In the genomic region with DNA sequence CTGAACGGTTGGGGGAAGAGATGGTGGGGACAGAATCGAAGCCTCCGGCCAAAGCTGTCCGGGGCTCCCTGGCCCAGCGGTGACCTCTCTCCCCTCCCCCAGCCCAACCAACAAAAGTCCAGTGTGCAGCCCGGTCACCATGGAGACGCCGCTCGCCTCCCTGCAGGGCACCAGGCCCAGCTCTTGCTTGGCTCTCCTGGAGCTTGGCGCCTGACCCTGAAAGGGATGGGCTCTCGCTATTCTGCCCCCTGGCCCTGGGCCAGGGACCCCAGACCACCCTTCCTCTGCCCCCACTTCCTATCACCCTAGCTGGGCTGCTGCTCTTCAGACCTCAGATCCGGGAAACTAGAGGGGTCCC, we compare ENCODE assay signal across 8 cellular contexts. TPM values are rescaled to one million over a fixed set of nuclear protein-coding genes. Genes with fewer than 3 reads are reported as not detected.
DNase-seq lines count a peak whose midpoint lies in the region; ATAC-seq and TF ChIP-seq lines count a peak whose summit lies in the region.

No MANE protein-coding gene starts in this region.

- peak overlapping the region; percentile 58 for H3K4me3 Mint-ChIP-seq in activated T-cell treated with anti-CD3 and anti-CD28 coated beads, Interleukin-2, amount 50 U/mL, for 4 hours
- H3K4me3 Mint-ChIP-seq in activated naive CD8-positive, alpha-beta T cell treated with anti-CD3 and anti-CD28 coated beads for 36 hours, result peak overlapping the region; percentile 72

- peaks cover 46% of the 10 kb centered on the region for H3K27me3 ChIP-seq in suprapubic skin

- ATAC-seq in activated T-cell treated with anti-CD3 and anti-CD28 coated beads, Interleukin-2, amount 50 U/mL, for 4 hours, result no peak
- ATAC-seq in HG03460 (IDR thresholded peaks at IDR 0.05; ENCODE audit: unreplicated experiment) (no peak), HG02884 (IDR thresholded peaks at IDR 0.05; ENCODE audit: unreplicated experiment) (no peak)

- TF ChIP-seq EP300 in suprapubic skin (IDR thresholded peaks at IDR 0.05), result no peak

- TF ChIP-seq POLR2A in suprapubic skin (IDR thresholded peaks at IDR 0.05), result no peak

- no peak for DNase-seq in activated T-cell treated with anti-CD3 and anti-CD28 coated beads, Interleukin-2, amount 50 U/mL, for 4 hours
- DNase-seq in activated T-cell treated with anti-CD3 and anti-CD28 coated beads, Interleukin-2, amount 50 U/mL, for 48 hours, result no peak
- DNase-seq in activated naive CD8-positive, alpha-beta T cell treated with anti-CD3 and anti-CD28 coated beads for 36 hours, result no peak
- DNase-seq in inferior parietal cortex (ENCODE audit: extremely low spot score) (peak; percentile 65), suprapubic skin (ENCODE audit: low spot score in 2 of 2) (no peak), GM10266 (ENCODE audit: extremely low spot score) (no peak)

- H3K4me1 ChIP-seq in suprapubic skin, result peaks cover 40% of the 10 kb centered on the region

- H3K27ac ChIP-seq in suprapubic skin, result no peak overlapping the region

- peaks cover 14% of the 10 kb centered on the region for H3K27me3 Mint-ChIP-seq in activated T-cell treated with anti-CD3 and anti-CD28 coated beads, Interleukin-2, amount 50 U/mL, for 4 hours (ENCODE audit: low read depth)
- H3K27me3 Mint-ChIP-seq in activated naive CD8-positive, alpha-beta T cell treated with anti-CD3 and anti-CD28 coated beads for 36 hours, result peaks cover 12% of the 10 kb centered on the region

- no peaks in the 10 kb centered on the region for H3K9me3 ChIP-seq in suprapubic skin

- WGBS in suprapubic skin, result 60% methylated on average over 1 of the region's 12 CpGs

- H3K4me3 ChIP-seq in suprapubic skin, result peak overlapping the region; percentile 76

- no peaks in the 10 kb centered on the region for H3K36me3 ChIP-seq in suprapubic skin

- H3K4me1 Mint-ChIP-seq in activated T-cell treated with anti-CD3 and anti-CD28 coated beads, Interleukin-2, amount 50 U/mL, for 4 hours (ENCODE audit: low read depth), result peaks cover 9% of the 10 kb centered on the region
- peaks cover 20% of the 10 kb centered on the region for H3K4me1 Mint-ChIP-seq in activated naive CD8-positive, alpha-beta T cell treated with anti-CD3 and anti-CD28 coated beads for 36 hours

- TF ChIP-seq CTCF in suprapubic skin (IDR thresholded peaks at IDR 0.05), result no peak
- no peak for TF ChIP-seq CTCF in GM10266 (IDR thresholded peaks at IDR 0.05; ENCODE audit: control insufficient read depth, insufficient read depth, low read depth, missing control alignments)

- no peaks in the 10 kb centered on the region for H3K9me3 Mint-ChIP-seq in activated T-cell treated with anti-CD3 and anti-CD28 coated beads, Interleukin-2, amount 50 U/mL, for 4 hours
- H3K9me3 Mint-ChIP-seq in activated naive CD8-positive, alpha-beta T cell treated with anti-CD3 and anti-CD28 coated beads for 36 hours, result no peaks in the 10 kb centered on the region

- no peaks in the 10 kb centered on the region for H3K36me3 Mint-ChIP-seq in activated T-cell treated with anti-CD3 and anti-CD28 coated beads, Interleukin-2, amount 50 U/mL, for 4 hours (ENCODE audit: insufficient read depth)
- H3K36me3 Mint-ChIP-seq in activated naive CD8-positive, alpha-beta T cell treated with anti-CD3 and anti-CD28 coated beads for 36 hours, result no peaks in the 10 kb centered on the region

- no peak overlapping the region for H3K27ac Mint-ChIP-seq in activated naive CD8-positive, alpha-beta T cell treated with anti-CD3 and anti-CD28 coated beads for 36 hours

RNA-seq across cellular contexts. Expression of a gene that starts 1.3 kb away (rescaled TPM):
- total RNA-seq in activated T-cell treated with anti-CD3 and anti-CD28 coated beads, Interleukin-2, amount 50 U/mL, for 4 hours, result 10 to 100 TPM; 23.8 to 34.7 (median 28.2) TPM
- 10 to 100 TPM; 22.3 to 25.3 TPM for total RNA-seq in activated naive CD8-positive, alpha-beta T cell treated with anti-CD3 and anti-CD28 coated beads for 36 hours
- 10 to 100 TPM; 10.0 to 30.9 (median 15.8) TPM for total RNA-seq in suprapubic skin

RNA-seq across cellular contexts. Expression of a gene that starts 4.7 kb away (rescaled TPM):
- total RNA-seq in activated T-cell treated with anti-CD3 and anti-CD28 coated beads, Interleukin-2, amount 50 U/mL, for 4 hours, result 10 to 100 TPM; 66.0 to 75.0 (median 67.8) TPM
- 10 to 100 TPM; 37.3 to 40.1 TPM for total RNA-seq in activated naive CD8-positive, alpha-beta T cell treated with anti-CD3 and anti-CD28 coated beads for 36 hours
- total RNA-seq in suprapubic skin, result 10 to 100 TPM; 13.0 to 29.4 (median 23.8) TPM

RNA-seq across cellular contexts. Expression of a gene that starts 10.0 kb away (rescaled TPM):
- 1 to 10 TPM; 5.4 to 9.1 (median 7.0) TPM for total RNA-seq in activated T-cell treated with anti-CD3 and anti-CD28 coated beads, Interleukin-2, amount 50 U/mL, for 4 hours
- total RNA-seq in activated naive CD8-positive, alpha-beta T cell treated with anti-CD3 and anti-CD28 coated beads for 36 hours, result 1 to 10 TPM; 6.5 to 8.1 TPM
- 1 to 10 TPM in 1 of 4 donors, under 1 TPM in 2, not detected in 1; 0.64 to 2.4 (median 0.83) TPM for total RNA-seq in suprapubic skin

RNA-seq across cellular contexts. Expression of a gene that starts 10.6 kb away (rescaled TPM):
- total RNA-seq in activated T-cell treated with anti-CD3 and anti-CD28 coated beads, Interleukin-2, amount 50 U/mL, for 4 hours, result 1 to 10 TPM; 2.0 to 6.0 (median 4.8) TPM
- 1 to 10 TPM; 3.2 to 6.0 TPM for total RNA-seq in activated naive CD8-positive, alpha-beta T cell treated with anti-CD3 and anti-CD28 coated beads for 36 hours
- 10 to 100 TPM; 13.7 to 23.1 (median 17.9) TPM for total RNA-seq in suprapubic skin

RNA-seq across cellular contexts. Expression of a gene that starts 10.7 kb away (rescaled TPM):
- total RNA-seq in activated T-cell treated with anti-CD3 and anti-CD28 coated beads, Interleukin-2, amount 50 U/mL, for 4 hours, result 10 to 100 TPM in 2 of 3 donors, 1 to 10 TPM in 1; 8.8 to 13.0 (median 12.4) TPM
- total RNA-seq in activated naive CD8-positive, alpha-beta T cell treated with anti-CD3 and anti-CD28 coated beads for 36 hours, result 10 to 100 TPM; 22.9 to 24.4 TPM
- 1 to 10 TPM; 3.2 to 7.1 (median 4.8) TPM for total RNA-seq in suprapubic skin
